In genomic region chr20:4592316-4593148, GRCh38 we compare ENCODE assay signal across 1 cellular context.
TF ChIP-seq lines count a peak whose summit lies in the region.

No MANE protein-coding gene starts in this region.

TF ChIP-seq in HepG2, 621 proteins besides CTCF, POLR2A, EP300 and RAD21 (continued from another document and continues in another):
- TF ChIP-seq TARDBP (CRISPR knock-in tag; IDR thresholded peaks at IDR 0.05) (no peak; the same call in none of the 2 replicates), ZNF503 (CRISPR knock-in tag; IDR thresholded peaks at IDR 0.05) (peak; percentile 16; the same call in 1 of the 2 replicates), ZNF30 (CRISPR knock-in tag; IDR thresholded peaks at IDR 0.05) (0 out of 2 replicates have a peak, but pooled peaks have one; percentile 51), AHR (CRISPR knock-in tag; IDR thresholded peaks at IDR 0.05) (peak; percentile 48; the same call in 1 of the 2 replicates), MAFG (CRISPR knock-in tag; IDR thresholded peaks at IDR 0.05) (no peak), KLF6 (CRISPR knock-in tag; IDR thresholded peaks at IDR 0.05) (peak; percentile 71; the same call in 1 of the 2 replicates), KLF13 (CRISPR knock-in tag; IDR thresholded peaks at IDR 0.05) (no peak), BCL6 (CRISPR knock-in tag; IDR thresholded peaks at IDR 0.05) (0 out of 2 replicates have a peak, but pooled peaks have one; percentile 15), PRMT3 (CRISPR knock-in tag; IDR thresholded peaks at IDR 0.05; ENCODE audit: borderline replicate concordance, low read depth) (no peak), MYNN (CRISPR knock-in tag; IDR thresholded peaks at IDR 0.05; ENCODE audit: low read depth) (peak; percentile 50; the same call in 1 of the 2 replicates), ZNF629 (CRISPR knock-in tag; conservative IDR thresholded peaks at IDR 0.05) (no peak), SSRP1 (CRISPR knock-in tag; IDR thresholded peaks at IDR 0.05) (no peak), YEATS2 (CRISPR knock-in tag; IDR thresholded peaks at IDR 0.05; ENCODE audit: borderline replicate concordance) (no peak), HOXA3 (CRISPR knock-in tag; IDR thresholded peaks at IDR 0.05) (peak; percentile 63), CHD2 (IDR thresholded peaks at IDR 0.05; ENCODE audit: low read depth, low read length) (peak; percentile 49; the same call in 1 of the 2 replicates), FOXP1 (IDR thresholded peaks at IDR 0.05) (no peak), FOXP1 (CRISPR knock-in tag; IDR thresholded peaks at IDR 0.05) (no peak; the same call in 1 of the 2 replicates), ZNF687 (CRISPR knock-in tag; IDR thresholded peaks at IDR 0.05) (peak; percentile 84), ONECUT2 (CRISPR knock-in tag; IDR thresholded peaks at IDR 0.05) (no peak), ZNF264 (CRISPR knock-in tag; IDR thresholded peaks at IDR 0.05) (no peak), ZFP91 (CRISPR knock-in tag; IDR thresholded peaks at IDR 0.05; ENCODE audit: borderline replicate concordance) (peak; percentile 94; the same call in 1 of the 2 replicates), ZNF432 (CRISPR knock-in tag; IDR thresholded peaks at IDR 0.05; ENCODE audit: borderline replicate concordance) (no peak), FLYWCH1 (CRISPR knock-in tag; IDR thresholded peaks at IDR 0.05) (no peak), GMEB1 (CRISPR knock-in tag; IDR thresholded peaks at IDR 0.05; ENCODE audit: borderline replicate concordance) (peak; percentile 47; the same call in 1 of the 2 replicates), HOXA9 (CRISPR knock-in tag; IDR thresholded peaks at IDR 0.05; ENCODE audit: borderline replicate concordance) (no peak), ZNF562 (CRISPR knock-in tag; IDR thresholded peaks at IDR 0.05; ENCODE audit: borderline replicate concordance) (no peak), TAF1 (CRISPR knock-in tag; IDR thresholded peaks at IDR 0.05) (no peak), GABPB1 (CRISPR knock-in tag; IDR thresholded peaks at IDR 0.05) (peak; percentile 76; the same call in 1 of the 2 replicates), ZNF274 (CRISPR knock-in tag; IDR thresholded peaks at IDR 0.05) (peak; percentile 39; the same call in 1 of the 2 replicates), TFDP2 (CRISPR knock-in tag; IDR thresholded peaks at IDR 0.05) (peak; percentile 69), ZNF317 (CRISPR knock-in tag; IDR thresholded peaks at IDR 0.05) (no peak), TOE1 (CRISPR knock-in tag; IDR thresholded peaks at IDR 0.05) (peak; percentile 91), ZNF746 (CRISPR knock-in tag; IDR thresholded peaks at IDR 0.05) (peak; percentile 68; the same call in 1 of the 2 replicates), ZNF235 (CRISPR knock-in tag; IDR thresholded peaks at IDR 0.05; ENCODE audit: borderline replicate concordance) (0 out of 2 replicates have a peak, but pooled peaks have one; percentile 40)
- TF ChIP-seq, protein P1, sequence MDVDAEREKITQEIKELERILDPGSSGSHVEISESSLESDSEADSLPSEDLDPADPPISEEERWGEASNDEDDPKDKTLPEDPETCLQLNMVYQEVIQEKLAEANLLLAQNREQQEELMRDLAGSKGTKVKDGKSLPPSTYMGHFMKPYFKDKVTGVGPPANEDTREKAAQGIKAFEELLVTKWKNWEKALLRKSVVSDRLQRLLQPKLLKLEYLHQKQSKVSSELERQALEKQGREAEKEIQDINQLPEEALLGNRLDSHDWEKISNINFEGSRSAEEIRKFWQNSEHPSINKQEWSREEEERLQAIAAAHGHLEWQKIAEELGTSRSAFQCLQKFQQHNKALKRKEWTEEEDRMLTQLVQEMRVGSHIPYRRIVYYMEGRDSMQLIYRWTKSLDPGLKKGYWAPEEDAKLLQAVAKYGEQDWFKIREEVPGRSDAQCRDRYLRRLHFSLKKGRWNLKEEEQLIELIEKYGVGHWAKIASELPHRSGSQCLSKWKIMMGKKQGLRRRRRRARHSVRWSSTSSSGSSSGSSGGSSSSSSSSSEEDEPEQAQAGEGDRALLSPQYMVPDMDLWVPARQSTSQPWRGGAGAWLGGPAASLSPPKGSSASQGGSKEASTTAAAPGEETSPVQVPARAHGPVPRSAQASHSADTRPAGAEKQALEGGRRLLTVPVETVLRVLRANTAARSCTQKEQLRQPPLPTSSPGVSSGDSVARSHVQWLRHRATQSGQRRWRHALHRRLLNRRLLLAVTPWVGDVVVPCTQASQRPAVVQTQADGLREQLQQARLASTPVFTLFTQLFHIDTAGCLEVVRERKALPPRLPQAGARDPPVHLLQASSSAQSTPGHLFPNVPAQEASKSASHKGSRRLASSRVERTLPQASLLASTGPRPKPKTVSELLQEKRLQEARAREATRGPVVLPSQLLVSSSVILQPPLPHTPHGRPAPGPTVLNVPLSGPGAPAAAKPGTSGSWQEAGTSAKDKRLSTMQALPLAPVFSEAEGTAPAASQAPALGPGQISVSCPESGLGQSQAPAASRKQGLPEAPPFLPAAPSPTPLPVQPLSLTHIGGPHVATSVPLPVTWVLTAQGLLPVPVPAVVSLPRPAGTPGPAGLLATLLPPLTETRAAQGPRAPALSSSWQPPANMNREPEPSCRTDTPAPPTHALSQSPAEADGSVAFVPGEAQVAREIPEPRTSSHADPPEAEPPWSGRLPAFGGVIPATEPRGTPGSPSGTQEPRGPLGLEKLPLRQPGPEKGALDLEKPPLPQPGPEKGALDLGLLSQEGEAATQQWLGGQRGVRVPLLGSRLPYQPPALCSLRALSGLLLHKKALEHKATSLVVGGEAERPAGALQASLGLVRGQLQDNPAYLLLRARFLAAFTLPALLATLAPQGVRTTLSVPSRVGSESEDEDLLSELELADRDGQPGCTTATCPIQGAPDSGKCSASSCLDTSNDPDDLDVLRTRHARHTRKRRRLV (CRISPR knock-in tag; IDR thresholded peaks at IDR 0.05), result no peak
- TF ChIP-seq, protein P2, sequence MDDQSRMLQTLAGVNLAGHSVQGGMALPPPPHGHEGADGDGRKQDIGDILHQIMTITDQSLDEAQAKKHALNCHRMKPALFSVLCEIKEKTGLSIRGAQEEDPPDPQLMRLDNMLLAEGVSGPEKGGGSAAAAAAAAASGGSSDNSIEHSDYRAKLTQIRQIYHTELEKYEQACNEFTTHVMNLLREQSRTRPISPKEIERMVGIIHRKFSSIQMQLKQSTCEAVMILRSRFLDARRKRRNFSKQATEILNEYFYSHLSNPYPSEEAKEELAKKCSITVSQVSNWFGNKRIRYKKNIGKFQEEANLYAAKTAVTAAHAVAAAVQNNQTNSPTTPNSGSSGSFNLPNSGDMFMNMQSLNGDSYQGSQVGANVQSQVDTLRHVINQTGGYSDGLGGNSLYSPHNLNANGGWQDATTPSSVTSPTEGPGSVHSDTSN (CRISPR knock-in tag; IDR thresholded peaks at IDR 0.05; ENCODE audit: borderline replicate concordance), result no peak
- TF ChIP-seq, protein P3, sequence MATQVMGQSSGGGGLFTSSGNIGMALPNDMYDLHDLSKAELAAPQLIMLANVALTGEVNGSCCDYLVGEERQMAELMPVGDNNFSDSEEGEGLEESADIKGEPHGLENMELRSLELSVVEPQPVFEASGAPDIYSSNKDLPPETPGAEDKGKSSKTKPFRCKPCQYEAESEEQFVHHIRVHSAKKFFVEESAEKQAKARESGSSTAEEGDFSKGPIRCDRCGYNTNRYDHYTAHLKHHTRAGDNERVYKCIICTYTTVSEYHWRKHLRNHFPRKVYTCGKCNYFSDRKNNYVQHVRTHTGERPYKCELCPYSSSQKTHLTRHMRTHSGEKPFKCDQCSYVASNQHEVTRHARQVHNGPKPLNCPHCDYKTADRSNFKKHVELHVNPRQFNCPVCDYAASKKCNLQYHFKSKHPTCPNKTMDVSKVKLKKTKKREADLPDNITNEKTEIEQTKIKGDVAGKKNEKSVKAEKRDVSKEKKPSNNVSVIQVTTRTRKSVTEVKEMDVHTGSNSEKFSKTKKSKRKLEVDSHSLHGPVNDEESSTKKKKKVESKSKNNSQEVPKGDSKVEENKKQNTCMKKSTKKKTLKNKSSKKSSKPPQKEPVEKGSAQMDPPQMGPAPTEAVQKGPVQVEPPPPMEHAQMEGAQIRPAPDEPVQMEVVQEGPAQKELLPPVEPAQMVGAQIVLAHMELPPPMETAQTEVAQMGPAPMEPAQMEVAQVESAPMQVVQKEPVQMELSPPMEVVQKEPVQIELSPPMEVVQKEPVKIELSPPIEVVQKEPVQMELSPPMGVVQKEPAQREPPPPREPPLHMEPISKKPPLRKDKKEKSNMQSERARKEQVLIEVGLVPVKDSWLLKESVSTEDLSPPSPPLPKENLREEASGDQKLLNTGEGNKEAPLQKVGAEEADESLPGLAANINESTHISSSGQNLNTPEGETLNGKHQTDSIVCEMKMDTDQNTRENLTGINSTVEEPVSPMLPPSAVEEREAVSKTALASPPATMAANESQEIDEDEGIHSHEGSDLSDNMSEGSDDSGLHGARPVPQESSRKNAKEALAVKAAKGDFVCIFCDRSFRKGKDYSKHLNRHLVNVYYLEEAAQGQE (IDR thresholded peaks at IDR 0.05; ENCODE audit: borderline replicate concordance in 1 of 2, low read depth in 1 of 2, low read length in 2 of 2), result no peak
